Comparison of ENCODE assay signal across 23 cellular contexts in genomic region chr9:15469862-15470261, GRCh38. TPM values are rescaled to one million over a fixed set of nuclear protein-coding genes. Genes with fewer than 3 reads are reported as not detected.
A peak's percentile ranks its signal among the peaks of the same experiment; 100 is the strongest.
DNase-seq lines count a peak whose midpoint lies in the region; FAIRE-seq and TF ChIP-seq lines count a peak whose summit lies in the region.
"Had no signal": no experiment of that assay in that cellular context is flagged by ENCODE, and none has a peak within 500 bp of the region (broad histone marks: within the 10 kb centered on the region; RNA-seq: fewer than 3 reads in every experiment).

No MANE protein-coding gene starts in this region.

- H3K4me3 Mint-ChIP-seq in activated CD4-positive, alpha-beta memory T cell treated with anti-CD3 and anti-CD28 coated beads for 36 hours = no peak overlapping the region
- H3K4me3 Mint-ChIP-seq in activated CD4-positive, alpha-beta memory T cell treated with anti-CD3 and anti-CD28 coated beads, Interleukin-2, amount 10 ng/mL, durations not matched to agents 7 days and 5 days = no peak overlapping the region
- H3K4me3 Mint-ChIP-seq in chondrocyte (ENCODE audit: unreplicated experiment) = no peak overlapping the region
- H3K4me3 Mint-ChIP-seq: dendritic cell treated with granulocyte-macrophage colony-stimulating factor and Interleukin-4, amounts not matched to agents 40 ng/mL and 50 ng/mL, for 4 days; naive B cell had no signal

- no peaks in the 10 kb centered on the region for H3K9me3 ChIP-seq in osteoblast (ENCODE audit: low read depth, low read length)
- H3K9me3 ChIP-seq: BE2C, ovary, SK-N-SH, upper lobe of left lung had no signal

- H3K36me3 Mint-ChIP-seq in activated CD4-positive, alpha-beta memory T cell treated with anti-CD3 and anti-CD28 coated beads for 36 hours = peaks cover 39% of the 10 kb centered on the region
- H3K36me3 Mint-ChIP-seq in activated CD4-positive, alpha-beta memory T cell treated with anti-CD3 and anti-CD28 coated beads, Interleukin-2, amount 10 ng/mL, durations not matched to agents 7 days and 5 days (ENCODE audit: low read depth) = peaks cover 67% of the 10 kb centered on the region
- H3K36me3 Mint-ChIP-seq in chondrocyte (ENCODE audit: low read depth) = peaks cover 19% of the 10 kb centered on the region

- no peaks in the 10 kb centered on the region for H3K27me3 Mint-ChIP-seq in activated CD4-positive, alpha-beta memory T cell treated with anti-CD3 and anti-CD28 coated beads for 36 hours
- no peaks in the 10 kb centered on the region for H3K27me3 Mint-ChIP-seq in activated CD4-positive, alpha-beta memory T cell treated with anti-CD3 and anti-CD28 coated beads, Interleukin-2, amount 10 ng/mL, durations not matched to agents 7 days and 5 days
- no peaks in the 10 kb centered on the region for H3K27me3 Mint-ChIP-seq in chondrocyte (ENCODE audit: low read depth)
- H3K27me3 Mint-ChIP-seq: dendritic cell treated with granulocyte-macrophage colony-stimulating factor and Interleukin-4, amounts not matched to agents 40 ng/mL and 50 ng/mL, for 4 days; naive B cell had no signal

- no peaks in the 10 kb centered on the region for H3K27me3 ChIP-seq in osteoblast (ENCODE audit: insufficient read depth, low read length)
- H3K27me3 ChIP-seq: BE2C, ovary, upper lobe of left lung had no signal

- no peaks in the 10 kb centered on the region for H4K20me1 ChIP-seq in osteoblast (ENCODE audit: insufficient read depth, low read length)

- TF ChIP-seq CTCF in chondrocyte (IDR thresholded peaks at IDR 0.05) = no peak
- no peak for TF ChIP-seq CTCF in osteoblast (IDR thresholded peaks at IDR 0.05; ENCODE audit: extremely low read depth, low read depth, low read length)

- peak; percentile 6 for FAIRE-seq in G401.6 (lab: Jason Lieb, UNC)
- FAIRE-seq: GM18507 had no signal

- POLR2A ChIA-PET in activated CD4-positive, alpha-beta memory T cell treated with anti-CD3 and anti-CD28 coated beads for 36 hours (lab: Charles Lee) = no interaction called here
- POLR2A ChIA-PET in activated CD4-positive, alpha-beta memory T cell treated with anti-CD3 and anti-CD28 coated beads, Interleukin-2, amount 10 ng/mL, durations not matched to agents 7 days and 5 days (lab: Charles Lee) = interaction anchor here (0.6 to 0.9 kb wide), 3 partner anchors 9 to 30 kb away, joined by 3 to 4 read pairs (median 3); no protein-coding TSS in a partner anchor

- H3K4me2 ChIP-seq in osteoblast (ENCODE audit: insufficient read depth, low read length) = peak overlapping the region; percentile 10
- H3K4me2 ChIP-seq: SK-N-SH, smooth muscle cell had no signal

- H3K9me3 Mint-ChIP-seq in activated CD4-positive, alpha-beta memory T cell treated with anti-CD3 and anti-CD28 coated beads for 36 hours = no peaks in the 10 kb centered on the region
- H3K9me3 Mint-ChIP-seq in activated CD4-positive, alpha-beta memory T cell treated with anti-CD3 and anti-CD28 coated beads, Interleukin-2, amount 10 ng/mL, durations not matched to agents 7 days and 5 days = no peaks in the 10 kb centered on the region
- no peaks in the 10 kb centered on the region for H3K9me3 Mint-ChIP-seq in chondrocyte (ENCODE audit: low read depth)
- H3K9me3 Mint-ChIP-seq: dendritic cell treated with granulocyte-macrophage colony-stimulating factor and Interleukin-4, amounts not matched to agents 40 ng/mL and 50 ng/mL, for 4 days; naive B cell had no signal

- CTCF ChIA-PET in activated CD4-positive, alpha-beta memory T cell treated with anti-CD3 and anti-CD28 coated beads for 36 hours (lab: Charles Lee) = interaction anchor here (0.8 to 1.2 kb wide), 3 partner anchors 14 to 63 kb away, joined by 3 to 5 read pairs (median 5); no protein-coding TSS in a partner anchor
- CTCF ChIA-PET in activated CD4-positive, alpha-beta memory T cell treated with anti-CD3 and anti-CD28 coated beads, Interleukin-2, amount 10 ng/mL, durations not matched to agents 7 days and 5 days (lab: Charles Lee) = interaction anchor here (1.0 kb wide), 1 partner anchor 11 kb away, joined by 3 read pairs; no protein-coding TSS in a partner anchor

- H3K4me3 ChIP-seq in osteoblast (ENCODE audit: insufficient read depth, low read length) = no peak overlapping the region
- H3K4me3 ChIP-seq: ovary, smooth muscle cell, upper lobe of left lung had no signal

- peaks cover 32% of the 10 kb centered on the region for H3K36me3 ChIP-seq in osteoblast (ENCODE audit: insufficient read depth, low read length)
- H3K36me3 ChIP-seq: ovary had no signal

- intact Hi-C loops in activated CD4-positive, alpha-beta memory T cell treated with anti-CD3 and anti-CD28 coated beads for 36 hours (cut with micrococcal nuclease) = no loop called here

- H3K27ac ChIP-seq in osteoblast (ENCODE audit: low read depth, low read length) = no peak overlapping the region
- H3K27ac ChIP-seq: ovary, upper lobe of left lung had no signal

- H3K79me2 ChIP-seq in osteoblast (ENCODE audit: insufficient read depth, low read length) = no peaks in the 10 kb centered on the region

- no peak overlapping the region for H2AFZ ChIP-seq in osteoblast (ENCODE audit: low read length)

- H3K27ac Mint-ChIP-seq in activated CD4-positive, alpha-beta memory T cell treated with anti-CD3 and anti-CD28 coated beads for 36 hours = peak overlapping the region; percentile 52
- no peak overlapping the region for H3K27ac Mint-ChIP-seq in activated CD4-positive, alpha-beta memory T cell treated with anti-CD3 and anti-CD28 coated beads, Interleukin-2, amount 10 ng/mL, durations not matched to agents 7 days and 5 days
- peak overlapping the region; percentile 79 for H3K27ac Mint-ChIP-seq in chondrocyte (ENCODE audit: unreplicated experiment)
- H3K27ac Mint-ChIP-seq: dendritic cell treated with granulocyte-macrophage colony-stimulating factor and Interleukin-4, amounts not matched to agents 40 ng/mL and 50 ng/mL, for 4 days had no signal

- no peak for DNase-seq in activated CD4-positive, alpha-beta memory T cell treated with anti-CD3 and anti-CD28 coated beads for 36 hours
- DNase-seq in activated CD4-positive, alpha-beta memory T cell treated with anti-CD3 and anti-CD28 coated beads, Interleukin-2, amount 10 ng/mL, durations not matched to agents 7 days and 5 days = no peak
- DNase-seq in chondrocyte (ENCODE audit: low spot score) = no peak
- no peak for DNase-seq in osteoblast (ENCODE audit: insufficient read length, low spot score, missing footprints)
- DNase-seq in retina = no peak
- DNase-seq in stimulated activated CD4-positive, alpha-beta T cell treated with anti-CD3 and anti-CD28 coated beads, Interleukin-4, amount 100 ng/mL, for 24 hours = no peak
- DNase-seq in kidney tubule cell (ENCODE audit: low spot score) = no peak
- DNase-seq: activated naive CD4-positive, alpha-beta T cell; activated T-cell treated with anti-CD3 and anti-CD28 coated beads for 4 hours; BE2C; HCEC 1CT; islet precursor cell; left ventricle myocardium superior; naive B cell; NCI-H345; ovary; SK-N-SH; stimulated activated CD4-positive, alpha-beta T cell treated with anti-CD3 and anti-CD28 coated beads, Interleukin-1b, Interleukin-23, amount 100 ng/mL, for 48 hours; upper lobe of left lung had no signal

- H3K4me1 ChIP-seq in osteoblast (ENCODE audit: insufficient read depth, low read length) = peaks cover 17% of the 10 kb centered on the region
- H3K4me1 ChIP-seq: BE2C, upper lobe of left lung had no signal

- H3K4me1 Mint-ChIP-seq in activated CD4-positive, alpha-beta memory T cell treated with anti-CD3 and anti-CD28 coated beads for 36 hours (ENCODE audit: low read depth) = peaks cover 17% of the 10 kb centered on the region
- peaks cover 13% of the 10 kb centered on the region for H3K4me1 Mint-ChIP-seq in activated CD4-positive, alpha-beta memory T cell treated with anti-CD3 and anti-CD28 coated beads, Interleukin-2, amount 10 ng/mL, durations not matched to agents 7 days and 5 days
- peaks cover 37% of the 10 kb centered on the region for H3K4me1 Mint-ChIP-seq in chondrocyte (ENCODE audit: low read depth)
- H3K4me1 Mint-ChIP-seq: naive B cell had no signal

RNA-seq across cellular contexts. Expression of gene PSIP1, which starts 40.9 kb away (rescaled TPM):
- 100 to 1,000 TPM; 132 to 134 TPM for total RNA-seq in activated CD4-positive, alpha-beta memory T cell treated with anti-CD3 and anti-CD28 coated beads for 36 hours
- 100 to 1,000 TPM; 109 to 122 TPM for total RNA-seq in activated CD4-positive, alpha-beta memory T cell treated with anti-CD3 and anti-CD28 coated beads, Interleukin-2, amount 10 ng/mL, durations not matched to agents 7 days and 5 days
- 40.3 to 54.0 TPM (median 44.6 TPM) in 3 replicates for total RNA-seq in chondrocyte
- total RNA-seq in osteoblast = 40.1 and 45.2 TPM in 2 replicates

RNA-seq across cellular contexts. Expression of gene SNAPC3, which starts 47.2 kb away (rescaled TPM):
- 10 to 100 TPM; 31.2 to 35.1 TPM for total RNA-seq in activated CD4-positive, alpha-beta memory T cell treated with anti-CD3 and anti-CD28 coated beads for 36 hours
- 10 to 100 TPM; 35.6 to 37.5 TPM for total RNA-seq in activated CD4-positive, alpha-beta memory T cell treated with anti-CD3 and anti-CD28 coated beads, Interleukin-2, amount 10 ng/mL, durations not matched to agents 7 days and 5 days
- total RNA-seq in chondrocyte (38.1 to 43.3 TPM (median 38.3 TPM) in 3 replicates), osteoblast (30.4 TPM in 2 replicates)
